In the genomic region with DNA sequence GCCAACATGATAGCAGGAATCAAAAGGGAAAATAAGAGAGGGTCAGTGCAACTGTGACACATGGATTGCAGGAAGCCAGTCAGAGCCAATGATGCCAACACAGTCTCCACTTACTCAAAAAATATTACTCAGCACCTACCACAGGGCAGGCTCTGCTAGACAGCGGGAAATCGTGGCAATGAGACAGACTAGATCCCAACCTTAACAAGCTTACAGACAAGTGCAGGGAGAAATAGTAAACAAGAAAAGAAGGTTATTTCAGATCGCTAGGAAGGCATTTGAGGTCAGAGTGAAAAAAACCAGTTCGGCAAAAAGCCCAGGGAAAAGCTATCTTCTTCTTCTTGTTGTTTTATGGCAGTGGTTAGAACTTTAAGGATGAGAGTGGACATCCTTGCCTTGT, we compare ENCODE assay signal across 22 cellular contexts. TPM values are rescaled to one million over a fixed set of nuclear protein-coding genes. Genes with fewer than 3 reads are reported as not detected.
DNase-seq lines count a peak whose midpoint lies in the region; ATAC-seq and TF ChIP-seq lines count a peak whose summit lies in the region.
"Had no signal": no experiment of that assay in that cellular context is flagged by ENCODE, and none has a peak within 500 bp of the region (broad histone marks: within the 10 kb centered on the region; RNA-seq: fewer than 3 reads in every experiment).

No MANE protein-coding gene starts in this region.

- H3K9me2 ChIP-seq in GM23248 (ENCODE audit: insufficient read depth) (no peaks in the 10 kb centered on the region), PC-3 (replicated peaks; ENCODE audit: low read length) (no peaks in the 10 kb centered on the region)

- H3K27ac ChIP-seq in GM23248 (no peak overlapping the region), PC-3 (ENCODE audit: low read length) (no peak overlapping the region), gastrocnemius medialis (peak overlapping the region; percentile 67 to 81 (median 78))
- H3K27ac ChIP-seq: adrenal gland, C4-2B, neutrophil, thyroid gland had no signal

- 53 to 67% methylated on average over 4 of the region's 4 CpGs for WGBS in GM23248 (ENCODE audit: low coverage in 1 of 2, low lambda C conversion rate in 2 of 2, missing lambda C conversion rate in 2 of 2), 2 experiments

- H3F3A ChIP-seq in GM23248 (ENCODE audit: insufficient read depth) (peaks cover 22% of the 10 kb centered on the region; the same call in 1 of the 2 replicates), PC-3 (ENCODE audit: low read length, unreplicated experiment) (no peaks in the 10 kb centered on the region)

- POLR2A ChIA-PET in PC-3 (lab: Charles Lee; ENCODE audit: unreplicated experiment) = no interaction called here

- H2AFZ ChIP-seq in GM23248 = no peak overlapping the region
- no peak overlapping the region for H2AFZ ChIP-seq in PC-3 (ENCODE audit: low read length)

- TF ChIP-seq POLR2A in gastrocnemius medialis (IDR thresholded peaks at IDR 0.05) = no peak

- in situ Hi-C loops in GM23248 (cut with MboI) (no loop called here), gastrocnemius medialis (cut with MboI; ENCODE audit: low sequenced_read_pairs in 4 of 4) (no loop called here), GM13976 (cut with MboI; ENCODE audit: low sequenced_read_pairs, unreplicated experiment) (no loop called here)

- intact Hi-C loops in PC-3 (cut with micrococcal nuclease) = no loop called here
- intact Hi-C loops in gastrocnemius medialis (cut with DNase I; ENCODE audit: low total_unique reads) = no loop called here

- H3K4me3 ChIP-seq in GM23248 (no peak overlapping the region), PC-3 (ENCODE audit: low read length) (no peak overlapping the region), fibroblast of mammary gland (ENCODE audit: control insufficient read depth, low read depth, low read length) (no peak overlapping the region), gastrocnemius medialis (no peak overlapping the region)
- H3K4me3 ChIP-seq: adrenal gland, heart left ventricle, thyroid gland had no signal

- H3K79me2 ChIP-seq in GM23248 (ENCODE audit: insufficient read depth) (no peaks in the 10 kb centered on the region), PC-3 (ENCODE audit: low read length) (no peaks in the 10 kb centered on the region)

- no peak for ATAC-seq in PC-3
- ATAC-seq in gastrocnemius medialis = peak; percentile 29 to 67
- ATAC-seq in HG02759 (IDR thresholded peaks at IDR 0.05; ENCODE audit: unreplicated experiment) = no peak
- ATAC-seq: heart left ventricle, Panc1, T-cell had no signal

- BruUV-seq in PC-3 (replicated peaks; lab: Mats Ljungman, UMichigan) = no TSS peak

- TF ChIP-seq CTCF in PC-3 (conservative IDR thresholded peaks at IDR 0.05; ENCODE audit: low read depth, low read length) (no peak), fibroblast of mammary gland (conservative IDR thresholded peaks at IDR 0.05; ENCODE audit: control insufficient read depth, insufficient read depth, low read depth, low read length) (no peak), gastrocnemius medialis (IDR thresholded peaks at IDR 0.05 in 4 of 5, conservative IDR thresholded peaks at IDR 0.05 in 1 of 5) (no peak), GM13976 (IDR thresholded peaks at IDR 0.05; ENCODE audit: borderline replicate concordance, control extremely low read depth, extremely low read depth, insufficient read depth, missing control alignments) (no peak)

- H4K20me1 ChIP-seq in GM23248 (ENCODE audit: insufficient read depth) = no peaks in the 10 kb centered on the region
- 0 out of 2 replicates have a peak, but pooled peaks cover 7% of the 10 kb centered on the region for H4K20me1 ChIP-seq in PC-3 (ENCODE audit: low read length)

- H3K27me3 ChIP-seq in GM23248 (replicated peaks; ENCODE audit: insufficient read depth) (no peaks in the 10 kb centered on the region), PC-3 (ENCODE audit: low read length) (no peaks in the 10 kb centered on the region), gastrocnemius medialis (no peaks in the 10 kb centered on the region)
- H3K27me3 ChIP-seq: adrenal gland, thyroid gland had no signal

- H3K36me3 ChIP-seq in GM23248 (ENCODE audit: low read depth) (no peaks in the 10 kb centered on the region), PC-3 (ENCODE audit: low read depth, low read length) (peaks cover 5% of the 10 kb centered on the region; the same call in 1 of the 2 replicates), gastrocnemius medialis (no peaks in the 10 kb centered on the region)
- H3K36me3 ChIP-seq: adrenal gland, heart left ventricle, neutrophil, thyroid gland had no signal

- no peak overlapping the region for H3K9ac ChIP-seq in GM23248
- H3K9ac ChIP-seq in PC-3 (ENCODE audit: low read length) = no peak overlapping the region

- H3K4me2 ChIP-seq in GM23248 (ENCODE audit: unreplicated experiment) (no peak overlapping the region), PC-3 (ENCODE audit: low read length) (no peak overlapping the region)

- H3K4me1 ChIP-seq in GM23248 (ENCODE audit: insufficient read depth) = peaks cover 15% of the 10 kb centered on the region
- H3K4me1 ChIP-seq in PC-3 (ENCODE audit: insufficient read depth, low read length) = peaks cover 33% of the 10 kb centered on the region
- H3K4me1 ChIP-seq in gastrocnemius medialis = peaks cover 56 to 67% of the 10 kb centered on the region in 2 donors

- H3K9me3 ChIP-seq in GM23248 (ENCODE audit: low read depth) (no peaks in the 10 kb centered on the region), PC-3 (ENCODE audit: low read length) (no peaks in the 10 kb centered on the region), gastrocnemius medialis (no peaks in the 10 kb centered on the region)
- H3K9me3 ChIP-seq: adrenal gland, neutrophil, thyroid gland had no signal

- CTCF ChIA-PET in PC-3 (lab: Charles Lee) = no interaction called here

- DNase-seq in GM23248 (peak; percentile 78), PC-3 (peak; percentile 46), fibroblast of mammary gland (ENCODE audit: low read depth) (peak; percentile 55), gastrocnemius medialis (peak in 1 of 2 donors; percentile 44), NCI-H510A treated with DMSO at 0.1 percent for 48 hours (lab: John Stamatoyannopoulos, UW) (no peak), GM13976 (ENCODE audit: low spot score) (no peak)
- DNase-seq: adrenal gland; DMS153; heart left ventricle; islet precursor cell; NCI-H1105; NCI-H2171; NCI-H774; small intestine; stimulated activated CD4-positive, alpha-beta T cell treated with anti-CD3 and anti-CD28 coated beads, Interleukin-4, amount 100 ng/mL, for 4 hours; T-cell; thyroid gland had no signal

RNA-seq across cellular contexts. Expression of gene NPFFR1, which starts 45.2 kb away (rescaled TPM):
- total RNA-seq in GM23248 (2014; rRNA removed; shearing (Covaris generic)) = not detected in 2 replicates
- not detected in 2 replicates for polyA plus RNA-seq in GM23248 (2016; fragmentation: Nextera tagmentation; extraction: Ambion mirVana)
- total RNA-seq in PC-3 (2014; rRNA removed) (not detected in 2 replicates), gastrocnemius medialis (under 1 TPM in 1 of 4 donors, not detected in 3; 0.03 TPM)
- total RNA-seq: T-cell had no signal
- polyA plus RNA-seq: heart left ventricle, IgD-negative memory B cell had no signal

RNA-seq across cellular contexts. Expression of gene LRRC20, which starts 53.4 kb away (rescaled TPM):
- 4.9 and 6.6 TPM in 2 replicates for total RNA-seq in GM23248 (2014; rRNA removed; shearing (Covaris generic))
- 1.5 and 1.8 TPM in 2 replicates for polyA plus RNA-seq in GM23248 (2016; fragmentation: Nextera tagmentation; extraction: Ambion mirVana)
- total RNA-seq in PC-3 (2014; rRNA removed) (58.7 and 59.0 TPM in 2 replicates), gastrocnemius medialis (100 to 1,000 TPM; 104 to 220 (median 128) TPM)

Comparison
In these comparisons a context has a peak if more than half of its experiments do, and no peak if none do; other contexts are left out.
1. DNase-seq: peak in GM23248 (single experiment), PC-3 (single experiment) and fibroblast of mammary gland (single experiment); none in NCI-H510A treated with DMSO at 0.1 percent for 48 hours (single experiment) and GM13976 (single experiment).
2. H3K27ac ChIP-seq: peak in gastrocnemius medialis (4 of 4); none in GM23248 (single experiment) and PC-3 (single experiment).
3. ATAC-seq: peak in gastrocnemius medialis (2 of 2); none in PC-3 (single experiment) and HG02759 (single experiment).